In the genomic region with DNA sequence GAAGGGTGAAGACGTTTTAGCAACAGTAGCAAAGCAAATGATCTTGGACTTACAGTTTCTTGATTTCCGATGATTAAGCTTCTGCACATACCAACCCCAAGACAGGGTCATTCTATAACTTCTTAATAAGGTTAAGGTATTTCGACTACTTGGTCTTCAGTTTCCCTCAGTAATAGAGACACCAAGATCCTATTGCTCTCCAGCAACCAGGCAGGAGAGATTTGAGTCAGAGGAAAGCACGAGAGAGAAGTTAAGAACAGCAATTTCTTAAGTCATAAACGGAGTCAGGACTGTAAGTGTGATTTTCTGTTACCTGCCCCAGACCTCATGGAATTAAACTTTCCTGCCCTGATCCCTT, we compare ENCODE assay signal across 9 cellular contexts.
A peak's percentile ranks its signal among the peaks of the same experiment; 100 is the strongest.
DNase-seq lines count a peak whose midpoint lies in the region; ATAC-seq and TF ChIP-seq lines count a peak whose summit lies in the region.
"Had no signal": no experiment of that assay in that cellular context is flagged by ENCODE, and none has a peak within 500 bp of the region (broad histone marks: within the 10 kb centered on the region; RNA-seq: fewer than 3 reads in every experiment).

No MANE protein-coding gene starts in this region.

- DNase-seq in activated naive CD4-positive, alpha-beta T cell treated with anti-CD3 and anti-CD28 coated beads for 36 hours, result no peak
- DNase-seq in activated naive CD4-positive, alpha-beta T cell treated with Interleukin-2 at 50 U/mL for 16 hours, result no peak
- peak; percentile 66 for DNase-seq in kidney glomerular epithelial cell (lab: John Stamatoyannopoulos, UW)
- DNase-seq in transverse colon, result no peak
- no peak for DNase-seq in NCI-H524 (lab: John Stamatoyannopoulos, UW)
- no peak for DNase-seq in medulla oblongata (ENCODE audit: extremely low spot score)

- ATAC-seq in HG03469 (IDR thresholded peaks at IDR 0.05; ENCODE audit: unreplicated experiment), result no peak

- no peak for TF ChIP-seq POLR2A in transverse colon (IDR thresholded peaks at IDR 0.05)

- H3K27ac ChIP-seq in OCI-LY3 (ENCODE audit: low read length), result no peak overlapping the region
- H3K27ac ChIP-seq in transverse colon, result peak overlapping the region; percentile 84 to 92 (median 88)

- peaks cover 11% of the 10 kb centered on the region for H3K27me3 Mint-ChIP-seq in activated naive CD4-positive, alpha-beta T cell treated with anti-CD3 and anti-CD28 coated beads for 36 hours (ENCODE audit: low read depth)

- H3K4me1 ChIP-seq in OCI-LY3 (ENCODE audit: low read length) (peaks cover 10% of the 10 kb centered on the region; the same call in 1 of the 2 replicates), transverse colon (peaks cover 3 to 22% (median 8%) of the 10 kb centered on the region in 4 donors)

- peak overlapping the region; percentile 70 for H3K4me3 Mint-ChIP-seq in activated naive CD4-positive, alpha-beta T cell treated with anti-CD3 and anti-CD28 coated beads for 36 hours

- peaks cover 2% of the 10 kb centered on the region for H3K9me3 Mint-ChIP-seq in activated naive CD4-positive, alpha-beta T cell treated with anti-CD3 and anti-CD28 coated beads for 36 hours

- 0 out of 2 replicates have a peak overlapping the region, but pooled peaks have one; percentile 87 for H2AFZ ChIP-seq in OCI-LY3 (ENCODE audit: low read depth, low read length)

- H3K9me3 ChIP-seq in OCI-LY3 (ENCODE audit: insufficient read depth, low read length), result 0 out of 2 replicates have a peak, but pooled peaks cover 4% of the 10 kb centered on the region
- no peaks in the 10 kb centered on the region for H3K9me3 ChIP-seq in transverse colon
- H3K9me3 ChIP-seq: MG63 had no signal

- TF ChIP-seq EP300 in transverse colon (IDR thresholded peaks at IDR 0.05; ENCODE audit: low read depth), result no peak

- peak overlapping the region; percentile 68 for H3K4me3 ChIP-seq in OCI-LY3 (ENCODE audit: low read length)
- peak overlapping the region in 1 of 4 donors; percentile 44 for H3K4me3 ChIP-seq in transverse colon

- H3K36me3 Mint-ChIP-seq in activated naive CD4-positive, alpha-beta T cell treated with anti-CD3 and anti-CD28 coated beads for 36 hours (ENCODE audit: low read depth), result no peaks in the 10 kb centered on the region

- 42 to 55% methylated on average over 2 to 5 of the region's 5 CpGs for WGBS in transverse colon (ENCODE audit: low coverage in 1 of 2), 2 donors

- H4K20me1 ChIP-seq in OCI-LY3 (ENCODE audit: insufficient read depth, low read length), result no peaks in the 10 kb centered on the region

- no peak overlapping the region for H3K9ac ChIP-seq in OCI-LY3 (ENCODE audit: low read length)

- H3K4me2 ChIP-seq in OCI-LY3 (ENCODE audit: low read length), result peak overlapping the region; percentile 93

- 0 out of 2 replicates have a peak, but pooled peaks cover 4% of the 10 kb centered on the region for H3K27me3 ChIP-seq in OCI-LY3 (ENCODE audit: low read depth, low read length)
- no peaks in the 10 kb centered on the region for H3K27me3 ChIP-seq in transverse colon
- H3K27me3 ChIP-seq: MG63 had no signal

- CTCF ChIA-PET in activated naive CD4-positive, alpha-beta T cell treated with anti-CD3 and anti-CD28 coated beads for 36 hours (lab: Charles Lee), result interaction anchor here (0.5 to 2.3 kb wide), 11 partner anchors 12 to 933 kb away, joined by 3 to 9 read pairs (median 3); no protein-coding TSS in a partner anchor

- in situ Hi-C loops in transverse colon (cut with MboI; ENCODE audit: low pct_ligation_motif_present in 1 of 4, low pct_unique_long_range_greater_than_20kb in 1 of 4, low sequenced_read_pairs in 3 of 4), result loop anchor here (5.0 to 25.0 kb wide), 6 partner anchors 347 to 1197 kb away; partner anchors contain the start of gene FOXN3 (in 1 of the 4)

- H3K36me3 ChIP-seq in OCI-LY3 (replicated peaks; ENCODE audit: low read depth, low read length) (no peaks in the 10 kb centered on the region), transverse colon (no peaks in the 10 kb centered on the region)
- H3K36me3 ChIP-seq: MG63 had no signal

- intact Hi-C loops in activated naive CD4-positive, alpha-beta T cell treated with anti-CD3 and anti-CD28 coated beads for 36 hours (cut with micrococcal nuclease), result loop anchor here (1.0 to 10.0 kb wide), 7 partner anchors 135 to 875 kb away; no protein-coding TSS in a partner anchor
- intact Hi-C loops in transverse colon (cut with DNase I; ENCODE audit: low total_unique reads), result loop anchor here (1.0 to 5.0 kb wide), 2 partner anchors 376 to 872 kb away; no protein-coding TSS in a partner anchor

- no peak overlapping the region for H3K27ac Mint-ChIP-seq in activated naive CD4-positive, alpha-beta T cell treated with anti-CD3 and anti-CD28 coated beads for 36 hours

- H3K79me2 ChIP-seq in OCI-LY3 (ENCODE audit: low read length), result no peaks in the 10 kb centered on the region

- H3K4me1 Mint-ChIP-seq in activated naive CD4-positive, alpha-beta T cell treated with anti-CD3 and anti-CD28 coated beads for 36 hours (ENCODE audit: low read depth), result peaks cover 12% of the 10 kb centered on the region

- TF ChIP-seq CTCF in OCI-LY3 (IDR thresholded peaks at IDR 0.05; ENCODE audit: low read depth, low read length) (no peak), transverse colon (IDR thresholded peaks at IDR 0.05) (no peak)
